In the genomic region with DNA sequence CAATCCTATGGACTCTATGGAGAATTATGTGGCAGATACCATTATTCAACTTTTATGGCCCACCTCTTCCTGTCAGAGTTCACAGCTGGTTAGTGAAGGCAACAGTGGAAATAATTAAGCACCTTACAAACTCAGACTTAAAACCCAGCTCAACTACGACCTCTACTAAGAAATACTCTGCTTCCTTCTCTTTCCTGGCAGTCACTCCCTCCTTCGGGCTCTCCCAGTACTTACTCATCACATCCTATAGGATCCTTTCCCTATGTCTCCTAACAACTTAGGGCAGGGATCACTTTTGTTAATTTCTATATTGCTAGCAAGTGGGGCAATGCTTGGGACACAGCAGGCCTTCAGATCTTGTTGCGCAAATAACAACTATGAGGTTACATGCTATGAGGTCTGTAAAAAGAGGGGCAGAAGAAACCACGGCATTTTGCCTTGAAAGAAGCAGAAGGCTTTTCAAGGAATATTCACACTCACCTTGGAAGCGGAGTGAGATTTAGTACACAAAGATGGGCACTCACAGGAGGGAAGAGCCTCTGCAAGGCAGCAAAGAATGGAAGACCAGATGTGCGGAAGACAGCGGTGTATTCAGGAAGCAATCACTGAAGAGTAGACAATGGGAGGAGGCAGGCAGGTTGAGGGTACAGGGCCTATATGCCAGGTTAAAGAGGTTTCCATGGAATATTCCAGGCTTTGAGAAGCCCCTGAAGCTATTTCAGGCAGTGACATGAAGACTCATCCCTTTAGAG, we compare ENCODE assay signal across 8 cellular contexts. TPM values are rescaled to one million over a fixed set of nuclear protein-coding genes. Genes with fewer than 3 reads are reported as not detected.
DNase-seq lines count a peak whose midpoint lies in the region; ATAC-seq and TF ChIP-seq lines count a peak whose summit lies in the region.

No MANE protein-coding gene starts in this region.

- in situ Hi-C loops in ACHN (cut with HindIII; ENCODE audit: low pct_ligation_motif_present, low pct_unique_long_range_greater_than_20kb, low sequenced_read_pairs) = no loop called here
- in situ Hi-C loops in gastrocnemius medialis (cut with MboI; ENCODE audit: low sequenced_read_pairs in 4 of 4) = no loop called here

- peak overlapping the region; percentile 93 for H3K4me3 Mint-ChIP-seq in activated CD8-positive, alpha-beta T cell treated with anti-CD3 and anti-CD28 coated beads for 36 hours
- H3K4me3 Mint-ChIP-seq in memory B cell = peak overlapping the region; percentile 79

- H3K4me1 ChIP-seq in HEK293 (ENCODE audit: control insufficient read depth, insufficient read depth, low read length) (peaks cover 7% of the 10 kb centered on the region), gastrocnemius medialis (peaks cover 0 to 3% of the 10 kb centered on the region in 2 donors)

- H3K4me3 ChIP-seq in HEK293 (ENCODE audit: low read depth, low read length) (no peak overlapping the region; the same call in 1 of the 2 replicates), gastrocnemius medialis (peak overlapping the region in 2 of 4 donors; percentile 51 to 57)

- H3K36me3 Mint-ChIP-seq in activated CD8-positive, alpha-beta T cell treated with anti-CD3 and anti-CD28 coated beads for 36 hours (ENCODE audit: low read depth) = peaks cover 8% of the 10 kb centered on the region
- no peaks in the 10 kb centered on the region for H3K36me3 Mint-ChIP-seq in memory B cell

- no peaks in the 10 kb centered on the region for H3K36me3 ChIP-seq in HEK293 (ENCODE audit: control insufficient read depth in 2 of 2, insufficient read depth in 1 of 2, low read length in 2 of 2)
- H3K36me3 ChIP-seq in gastrocnemius medialis = no peaks in the 10 kb centered on the region

- no peaks in the 10 kb centered on the region for H3K27me3 ChIP-seq in gastrocnemius medialis

- H3K9me3 Mint-ChIP-seq in activated CD8-positive, alpha-beta T cell treated with anti-CD3 and anti-CD28 coated beads for 36 hours = no peaks in the 10 kb centered on the region
- no peaks in the 10 kb centered on the region for H3K9me3 Mint-ChIP-seq in memory B cell

- DNase-seq in activated CD8-positive, alpha-beta T cell treated with anti-CD3 and anti-CD28 coated beads for 36 hours = no peak
- no peak for DNase-seq in memory B cell (ENCODE audit: low spot score in 2 of 2)
- no peak for DNase-seq in ACHN
- DNase-seq in SKM-1 (lab: John Stamatoyannopoulos, UW; ENCODE audit: unreplicated experiment) = no peak
- DNase-seq in gastrocnemius medialis = no peak
- DNase-seq in NCI-H1105 (lab: John Stamatoyannopoulos, UW) = no peak

- H3K27ac Mint-ChIP-seq in activated CD8-positive, alpha-beta T cell treated with anti-CD3 and anti-CD28 coated beads for 36 hours = peak overlapping the region; percentile 93
- H3K27ac Mint-ChIP-seq in memory B cell = peak overlapping the region; percentile 65

- ATAC-seq in activated CD8-positive, alpha-beta T cell treated with anti-CD3 and anti-CD28 coated beads for 36 hours = no peak
- ATAC-seq in memory B cell (ENCODE audit: low read depth) (no peak), gastrocnemius medialis (no peak)

- no peak for TF ChIP-seq CTCF in C4-2B (conservative IDR thresholded peaks at IDR 0.05)
- TF ChIP-seq CTCF in HEK293 (tag by site-specific recombination; IDR thresholded peaks at IDR 0.05) = no peak
- TF ChIP-seq CTCF in activated CD8-positive, alpha-beta T cell treated with anti-CD3 and anti-CD28 coated beads for 36 hours (IDR thresholded peaks at IDR 0.05) = no peak
- no peak for TF ChIP-seq CTCF in gastrocnemius medialis (IDR thresholded peaks at IDR 0.05 in 4 of 5, conservative IDR thresholded peaks at IDR 0.05 in 1 of 5)

- no peaks in the 10 kb centered on the region for H3K27me3 Mint-ChIP-seq in activated CD8-positive, alpha-beta T cell treated with anti-CD3 and anti-CD28 coated beads for 36 hours
- no peaks in the 10 kb centered on the region for H3K27me3 Mint-ChIP-seq in memory B cell

- CTCF ChIA-PET in HEK293 (lab: Yijun Ruan, JAX) = interaction anchor here (0.9 kb wide), 1 partner anchor 85 kb away, joined by 3 read pairs; no protein-coding TSS in a partner anchor
- CTCF ChIA-PET in activated CD8-positive, alpha-beta T cell treated with anti-CD3 and anti-CD28 coated beads for 36 hours (lab: Charles Lee) = interaction anchor here (1.1 to 2.7 kb wide), 5 partner anchors 33 to 84 kb away, joined by 3 to 7 read pairs (median 4); no protein-coding TSS in a partner anchor

- peak overlapping the region; percentile 73; the same call in 1 of the 2 replicates for H3K27ac ChIP-seq in C4-2B
- H3K27ac ChIP-seq in HEK293 (ENCODE audit: extremely low read depth, low read depth, low read length) = no peak overlapping the region
- no peak overlapping the region for H3K27ac ChIP-seq in gastrocnemius medialis

- H3K9me3 ChIP-seq in HEK293 (ENCODE audit: control insufficient read depth, insufficient read depth, low read depth, low read length) = no peaks in the 10 kb centered on the region
- no peaks in the 10 kb centered on the region for H3K9me3 ChIP-seq in gastrocnemius medialis

- POLR2A ChIA-PET in HEK293 (lab: Yijun Ruan, JAX) = no interaction called here
- POLR2A ChIA-PET in activated CD8-positive, alpha-beta T cell treated with anti-CD3 and anti-CD28 coated beads for 36 hours (lab: Charles Lee) = interaction anchor here (1.7 kb wide), 1 partner anchor 50 kb away, joined by 9 read pairs; no protein-coding TSS in a partner anchor

- TF ChIP-seq POLR2A in gastrocnemius medialis (IDR thresholded peaks at IDR 0.05) = no peak

- intact Hi-C loops in activated CD8-positive, alpha-beta T cell treated with anti-CD3 and anti-CD28 coated beads for 36 hours (cut with micrococcal nuclease) = loop anchor here (2.0 to 5.0 kb wide), 2 partner anchors 34 to 78 kb away; no protein-coding TSS in a partner anchor
- intact Hi-C loops in gastrocnemius medialis (cut with DNase I; ENCODE audit: low total_unique reads) = no loop called here

- peaks cover 35% of the 10 kb centered on the region for H3K4me1 Mint-ChIP-seq in activated CD8-positive, alpha-beta T cell treated with anti-CD3 and anti-CD28 coated beads for 36 hours (ENCODE audit: low read depth)
- peaks cover 14% of the 10 kb centered on the region for H3K4me1 Mint-ChIP-seq in memory B cell

TF ChIP-seq in HEK293, 187 proteins besides CTCF, POLR2A, EP300 and RAD21 (continues in another document):
- TF ChIP-seq ZNF302 (tag by site-specific recombination; IDR thresholded peaks at IDR 0.05; ENCODE audit: low read depth) (no peak), ZNF19 (tag by site-specific recombination; IDR thresholded peaks at IDR 0.05; ENCODE audit: low read depth) (no peak), PRDM10 (tag by site-specific recombination; IDR thresholded peaks at IDR 0.05) (peak; percentile 51), ZNF510 (tag by site-specific recombination; IDR thresholded peaks at IDR 0.05; ENCODE audit: insufficient replicate concordance) (no peak), ZNF398 (tag by site-specific recombination; IDR thresholded peaks at IDR 0.05) (no peak), GLIS2 (tag by site-specific recombination; IDR thresholded peaks at IDR 0.05) (no peak)

RNA-seq across cellular contexts. Expression of gene STK39, which starts 2.1 kb away (rescaled TPM):
- 10 to 100 TPM; 32.8 to 33.9 TPM for total RNA-seq in activated CD8-positive, alpha-beta T cell treated with anti-CD3 and anti-CD28 coated beads for 36 hours
- 1 to 10 TPM in 3 of 4 donors, under 1 TPM in 1; 0.66 to 2.9 (median 1.9) TPM for total RNA-seq in gastrocnemius medialis

Comparison
In these comparisons a context has a peak if more than half of its experiments do, and no peak if none do; other contexts are left out.
1. RNA of gene STK39, which starts 2.1 kb away (total RNA-seq): 32.8 to 33.9 TPM in activated CD8-positive, alpha-beta T cell treated with anti-CD3 and anti-CD28 coated beads for 36 hours; 0.66 to 2.9 TPM in gastrocnemius medialis; every median in the first group is over 4 times any median in the second.